9 cellular contexts compared by ENCODE assay signal in genomic region chr12:110563702-110564470, GRCh38. TPM values are rescaled to one million over a fixed set of nuclear protein-coding genes. Genes with fewer than 3 reads are reported as not detected.
DNase-seq lines count a peak whose midpoint lies in the region; ATAC-seq lines count a peak whose summit lies in the region.
"Had no signal": no experiment of that assay in that cellular context is flagged by ENCODE, and none has a peak within 500 bp of the region (broad histone marks: within the 10 kb centered on the region; RNA-seq: fewer than 3 reads in every experiment).

No MANE protein-coding gene starts in this region.

- H3K9me3 Mint-ChIP-seq in central memory CD8-positive, alpha-beta T cell, result no peaks in the 10 kb centered on the region

- H3K4me1 Mint-ChIP-seq in central memory CD8-positive, alpha-beta T cell, result peaks cover 57% of the 10 kb centered on the region

- no peak for ATAC-seq in central memory CD8-positive, alpha-beta T cell (replicated peaks; ENCODE audit: extremely low read depth, poor library complexity, severe bottlenecking)
- no peak for ATAC-seq in GM21717 (IDR thresholded peaks at IDR 0.05; ENCODE audit: unreplicated experiment)
- no peak for ATAC-seq in GM18519 (IDR thresholded peaks at IDR 0.05; ENCODE audit: low FRiP score, unreplicated experiment)

- H3K9ac ChIP-seq in mucosa of rectum (ENCODE audit: low read depth in 1 of 2, low read length in 2 of 2), result no peak overlapping the region

- H3K36me3 Mint-ChIP-seq in central memory CD8-positive, alpha-beta T cell (ENCODE audit: insufficient read depth), result peaks cover 14% of the 10 kb centered on the region

- H3K27ac ChIP-seq in mucosa of rectum (ENCODE audit: low read depth in 2 of 2, low read length in 2 of 2), result peak overlapping the region; percentile 7 to 17

- H3K27ac Mint-ChIP-seq in central memory CD8-positive, alpha-beta T cell (ENCODE audit: low read depth), result peak overlapping the region; percentile 97

- no peaks in the 10 kb centered on the region for H3K27me3 ChIP-seq in mucosa of rectum (ENCODE audit: control insufficient read depth in 2 of 2, insufficient read depth in 2 of 2, low read length in 2 of 2)

- DNase-seq in AG08395 (ENCODE audit: low spot score) (peak; percentile 12), NCI-H460 (ENCODE audit: extremely low read depth, low read depth) (peak; percentile 9), NCI-H510A treated with DMSO at 0.1 percent for 48 hours (lab: John Stamatoyannopoulos, UW) (no peak), NCI-H2107 treated with DMSO at 0.1 percent for 48 hours (lab: John Stamatoyannopoulos, UW; ENCODE audit: unreplicated experiment) (no peak)
- DNase-seq in central memory CD8-positive, alpha-beta T cell (ENCODE audit: low spot score in 2 of 2), result no peak
- DNase-seq: NCI-H2171 had no signal

- peaks cover 12 to 17% of the 10 kb centered on the region in 2 donors for H3K4me1 ChIP-seq in mucosa of rectum (ENCODE audit: control insufficient read depth in 2 of 2, insufficient read depth in 2 of 2, low read length in 2 of 2)

- H3K4me3 Mint-ChIP-seq in central memory CD8-positive, alpha-beta T cell, result peak overlapping the region; percentile 6

- H3K36me3 ChIP-seq in mucosa of rectum (ENCODE audit: control insufficient read depth in 2 of 2, insufficient read depth in 2 of 2, low read length in 2 of 2), result no peaks in the 10 kb centered on the region

- no peaks in the 10 kb centered on the region for H3K9me3 ChIP-seq in mucosa of rectum (ENCODE audit: control insufficient read depth in 2 of 2, low read length in 2 of 2)

- H3K4me3 ChIP-seq in mucosa of rectum (ENCODE audit: low read length in 2 of 2), result no peak overlapping the region

- no peaks in the 10 kb centered on the region for H3K27me3 Mint-ChIP-seq in central memory CD8-positive, alpha-beta T cell

RNA-seq across cellular contexts. Expression of gene PPTC7, which starts 19.2 kb away (rescaled TPM):
- total RNA-seq in NCI-H460 (2014; rRNA removed; shearing (Covaris generic)), result 12.7 and 13.6 TPM in 2 replicates
- polyA plus RNA-seq in NCI-H460 (2014; cell fraction: nucleus; rRNA removed), result 4.5 and 4.8 TPM in 2 replicates

RNA-seq across cellular contexts. Expression of gene TCTN1, which starts 50.0 kb away (rescaled TPM):
- 38.8 and 42.6 TPM in 2 replicates for total RNA-seq in NCI-H460 (2014; rRNA removed; shearing (Covaris generic))
- polyA plus RNA-seq in NCI-H460 (2014; cell fraction: nucleus; rRNA removed), result 68.0 and 94.7 TPM in 2 replicates

Comparison
In these comparisons a context has a peak if more than half of its experiments do, and no peak if none do; other contexts are left out.
1. DNase-seq: peak in AG08395 (single experiment) and NCI-H460 (single experiment); none in central memory CD8-positive, alpha-beta T cell (0 of 2), NCI-H510A treated with DMSO at 0.1 percent for 48 hours (single experiment) and NCI-H2107 treated with DMSO at 0.1 percent for 48 hours (single experiment).